11 cellular contexts compared by ENCODE assay signal in the genomic region with DNA sequence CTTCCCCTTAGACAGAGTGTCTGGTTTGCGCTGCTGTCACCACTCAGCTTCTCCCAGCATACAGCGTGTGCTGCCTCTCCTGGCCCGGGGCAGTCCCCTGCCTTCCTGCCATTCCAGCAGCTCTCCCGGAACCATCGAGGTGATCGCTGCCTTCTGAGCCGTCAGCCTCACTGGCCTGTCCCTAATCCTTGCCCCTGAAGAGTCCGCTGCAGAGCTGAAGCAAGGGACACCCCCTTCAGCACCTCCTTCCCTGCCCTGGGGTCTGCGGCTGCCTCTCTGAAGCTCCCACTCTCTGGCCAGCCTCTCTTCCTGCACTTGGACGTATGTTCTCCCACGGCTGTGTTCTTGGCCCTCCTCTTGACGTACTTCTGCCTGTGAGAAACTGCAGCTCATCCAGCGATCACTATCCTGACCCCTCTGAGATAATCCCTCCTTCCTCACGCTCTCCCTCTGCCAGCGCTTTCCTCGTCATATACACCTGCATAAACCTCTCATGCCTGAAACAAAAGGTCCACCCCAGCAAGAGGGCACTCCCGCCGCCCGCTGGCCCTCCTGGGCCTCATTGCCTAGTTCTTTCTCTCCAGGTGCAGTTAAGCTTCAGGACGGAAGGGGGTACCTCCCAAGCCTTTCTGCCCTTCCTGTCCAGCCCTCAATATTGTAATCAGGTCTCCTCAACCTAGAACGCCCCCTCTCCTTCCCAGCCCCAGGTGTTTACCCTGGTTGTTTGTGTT.
A peak's percentile ranks its signal among the peaks of the same experiment; 100 is the strongest.
DNase-seq lines count a peak whose midpoint lies in the region; ATAC-seq and TF ChIP-seq lines count a peak whose summit lies in the region.
"Had no signal": no experiment of that assay in that cellular context is flagged by ENCODE, and none has a peak within 500 bp of the region (broad histone marks: within the 10 kb centered on the region; RNA-seq: fewer than 3 reads in every experiment).

No MANE protein-coding gene starts in this region.

- peak overlapping the region; percentile 34 for H3K27ac Mint-ChIP-seq in T-helper 1 cell treated with Interleukin-12 subunit alpha and Interleukin-12 subunit beta and Interleukin-4 antibody, amounts not matched to agents 30 μg/mL and 1 μg/mL, for 36 hours
- peak overlapping the region; percentile 84 for H3K27ac Mint-ChIP-seq in WTC11
- peak overlapping the region in 9 of 10 donors; percentile 29 to 91 (median 66) for H3K27ac Mint-ChIP-seq in naive thymus-derived CD8-positive, alpha-beta T cell
- H3K27ac Mint-ChIP-seq: stimulated activated naive B cell treated with anti-CD40 and anti-IgM and Interleukin-4, amounts not matched to agents 10 μg/mL and 1 μg/mL and 100 μg/mL, for 72 hours had no signal

- no peak overlapping the region for H3K4me3 Mint-ChIP-seq in T-helper 1 cell treated with Interleukin-12 subunit alpha and Interleukin-12 subunit beta and Interleukin-4 antibody, amounts not matched to agents 30 μg/mL and 1 μg/mL, for 36 hours
- no peak overlapping the region for H3K4me3 Mint-ChIP-seq in WTC11
- H3K4me3 Mint-ChIP-seq in naive thymus-derived CD8-positive, alpha-beta T cell, result peak overlapping the region in 5 of 10 donors; percentile 22 to 54 (median 39)
- H3K4me3 Mint-ChIP-seq: stimulated activated naive B cell treated with anti-CD40 and anti-IgM and Interleukin-4, amounts not matched to agents 10 μg/mL and 1 μg/mL and 100 μg/mL, for 72 hours had no signal

- ATAC-seq in WTC11 (no peak), GM21723 (IDR thresholded peaks at IDR 0.05; ENCODE audit: unreplicated experiment) (no peak), GM21528 (IDR thresholded peaks at IDR 0.05; ENCODE audit: low FRiP score, unreplicated experiment) (no peak)
- ATAC-seq in naive thymus-derived CD8-positive, alpha-beta T cell, result no peak
- ATAC-seq: stimulated activated naive B cell treated with anti-CD40 and anti-IgM and Interleukin-4, amounts not matched to agents 10 μg/mL and 1 μg/mL and 100 μg/mL, for 72 hours had no signal

- POLR2A ChIA-PET in WTC11 (lab: Charles Lee), result interaction anchor here (0.6 to 1.0 kb wide), 2 partner anchors 9 to 223 kb away, joined by 3 read pairs; no protein-coding TSS in a partner anchor
- POLR2A ChIA-PET in naive thymus-derived CD8-positive, alpha-beta T cell (lab: Charles Lee), result interaction anchor here (0.5 to 1.3 kb wide), 4 partner anchors 9 to 406 kb away, joined by 3 to 5 read pairs (median 3); no protein-coding TSS in a partner anchor

- DNase-seq in T-helper 1 cell (no peak), ELF-1 (ENCODE audit: low read depth, low spot score) (peak; percentile 37), WTC11 (ENCODE audit: low spot score) (no peak), SIG-M5 (lab: John Stamatoyannopoulos, UW) (no peak)
- no peak for DNase-seq in naive thymus-derived CD8-positive, alpha-beta T cell
- DNase-seq: ACHN; activated CD8-positive, alpha-beta memory T cell treated with anti-CD3 and anti-CD28 coated beads for 24 hours; stimulated activated naive B cell treated with anti-CD40 and anti-IgM and Interleukin-4, amounts not matched to agents 10 μg/mL and 1 μg/mL and 100 μg/mL, for 72 hours had no signal

- no peak for TF ChIP-seq CTCF in WTC11 (IDR thresholded peaks at IDR 0.05)

- CTCF ChIA-PET in WTC11 (lab: Charles Lee), result interaction anchor here (0.8 to 1.5 kb wide), 4 partner anchors 8 to 128 kb away, joined by 4 to 5 read pairs (median 4); no protein-coding TSS in a partner anchor

- H3K9me3 Mint-ChIP-seq in T-helper 1 cell treated with Interleukin-12 subunit alpha and Interleukin-12 subunit beta and Interleukin-4 antibody, amounts not matched to agents 30 μg/mL and 1 μg/mL, for 36 hours, result no peaks in the 10 kb centered on the region
- no peaks in the 10 kb centered on the region for H3K9me3 Mint-ChIP-seq in WTC11
- H3K9me3 Mint-ChIP-seq in naive thymus-derived CD8-positive, alpha-beta T cell, result no peaks in the 10 kb centered on the region
- H3K9me3 Mint-ChIP-seq: stimulated activated naive B cell treated with anti-CD40 and anti-IgM and Interleukin-4, amounts not matched to agents 10 μg/mL and 1 μg/mL and 100 μg/mL, for 72 hours had no signal

- no peaks in the 10 kb centered on the region for H3K27me3 Mint-ChIP-seq in T-helper 1 cell treated with Interleukin-12 subunit alpha and Interleukin-12 subunit beta and Interleukin-4 antibody, amounts not matched to agents 30 μg/mL and 1 μg/mL, for 36 hours (ENCODE audit: low read depth)
- no peaks in the 10 kb centered on the region for H3K27me3 Mint-ChIP-seq in WTC11 (ENCODE audit: low read depth)
- H3K27me3 Mint-ChIP-seq in naive thymus-derived CD8-positive, alpha-beta T cell, result no peaks in the 10 kb centered on the region
- H3K27me3 Mint-ChIP-seq: stimulated activated naive B cell treated with anti-CD40 and anti-IgM and Interleukin-4, amounts not matched to agents 10 μg/mL and 1 μg/mL and 100 μg/mL, for 72 hours had no signal

- peaks cover 22% of the 10 kb centered on the region for H3K36me3 Mint-ChIP-seq in T-helper 1 cell treated with Interleukin-12 subunit alpha and Interleukin-12 subunit beta and Interleukin-4 antibody, amounts not matched to agents 30 μg/mL and 1 μg/mL, for 36 hours (ENCODE audit: low read depth)
- H3K36me3 Mint-ChIP-seq in WTC11, result no peaks in the 10 kb centered on the region
- peaks cover 0 to 8% (median 0%) of the 10 kb centered on the region in 3 donors for H3K36me3 Mint-ChIP-seq in naive thymus-derived CD8-positive, alpha-beta T cell

- peaks cover 60% of the 10 kb centered on the region for H3K4me1 Mint-ChIP-seq in T-helper 1 cell treated with Interleukin-12 subunit alpha and Interleukin-12 subunit beta and Interleukin-4 antibody, amounts not matched to agents 30 μg/mL and 1 μg/mL, for 36 hours (ENCODE audit: low read depth)
- peaks cover 9% of the 10 kb centered on the region for H3K4me1 Mint-ChIP-seq in WTC11
- peaks cover 31 to 80% (median 57%) of the 10 kb centered on the region in 4 donors for H3K4me1 Mint-ChIP-seq in naive thymus-derived CD8-positive, alpha-beta T cell

TF ChIP-seq in WTC11, 78 proteins besides CTCF, POLR2A, EP300 and RAD21 (continues in another document):
- TF ChIP-seq GRHL2 (CRISPR knock-in tag; IDR thresholded peaks at IDR 0.05; ENCODE audit: insufficient replicate concordance, severe bottlenecking) (no peak), ELF4 (CRISPR knock-in tag; IDR thresholded peaks at IDR 0.05; ENCODE audit: low read depth) (no peak), ZNF396 (CRISPR knock-in tag; IDR thresholded peaks at IDR 0.05; ENCODE audit: borderline replicate concordance) (no peak), ZNF263 (CRISPR knock-in tag; IDR thresholded peaks at IDR 0.05; ENCODE audit: low read depth) (no peak), NR3C1 (CRISPR knock-in tag; conservative IDR thresholded peaks at IDR 0.05; ENCODE audit: low read depth) (no peak), FOXP1 (CRISPR knock-in tag; IDR thresholded peaks at IDR 0.05; ENCODE audit: borderline replicate concordance) (no peak)
- TF ChIP-seq, protein P1, sequence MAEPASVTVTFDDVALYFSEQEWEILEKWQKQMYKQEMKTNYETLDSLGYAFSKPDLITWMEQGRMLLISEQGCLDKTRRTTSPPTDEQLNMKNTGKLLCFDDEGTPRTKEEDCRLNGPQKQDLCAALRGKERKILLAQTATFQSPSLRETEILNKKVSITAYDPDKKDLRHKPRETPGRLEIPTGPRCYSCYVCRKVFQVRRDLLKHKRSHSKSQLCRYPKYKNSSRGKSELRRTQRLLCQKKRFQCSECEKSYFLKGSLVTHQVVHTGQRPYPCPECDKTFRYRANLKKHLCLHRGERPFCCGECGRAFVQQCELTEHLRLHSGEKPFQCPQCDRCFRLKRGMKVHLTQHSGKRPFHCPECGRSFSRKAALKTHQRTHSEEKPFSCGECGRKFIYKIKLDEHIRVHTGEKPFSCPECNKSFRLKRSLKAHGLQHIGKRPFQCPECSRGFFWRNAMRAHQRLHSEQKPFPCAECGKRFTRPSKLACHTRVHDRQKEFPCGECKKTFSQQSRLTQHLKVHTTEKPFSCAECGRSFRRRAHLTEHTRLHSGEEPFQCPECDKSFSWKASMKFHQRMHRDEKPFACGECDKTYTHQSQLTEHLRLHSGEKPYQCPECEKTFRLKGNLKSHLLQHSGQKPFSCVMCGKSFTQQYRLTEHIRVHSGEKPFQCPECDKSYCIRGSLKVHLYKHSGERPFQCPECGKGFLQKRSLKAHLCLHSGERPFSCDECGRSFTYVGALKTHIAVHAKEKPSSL (CRISPR knock-in tag; conservative IDR thresholded peaks at IDR 0.05), result no peak
- TF ChIP-seq, protein P2, sequence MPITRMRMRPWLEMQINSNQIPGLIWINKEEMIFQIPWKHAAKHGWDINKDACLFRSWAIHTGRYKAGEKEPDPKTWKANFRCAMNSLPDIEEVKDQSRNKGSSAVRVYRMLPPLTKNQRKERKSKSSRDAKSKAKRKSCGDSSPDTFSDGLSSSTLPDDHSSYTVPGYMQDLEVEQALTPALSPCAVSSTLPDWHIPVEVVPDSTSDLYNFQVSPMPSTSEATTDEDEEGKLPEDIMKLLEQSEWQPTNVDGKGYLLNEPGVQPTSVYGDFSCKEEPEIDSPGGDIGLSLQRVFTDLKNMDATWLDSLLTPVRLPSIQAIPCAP (CRISPR knock-in tag; IDR thresholded peaks at IDR 0.05), result no peak

Comparison
In these comparisons a context has a peak if more than half of its experiments do, and no peak if none do; other contexts are left out.
1. H3K27ac Mint-ChIP-seq: peak in every context shown above with its lines; median percentile 84 in WTC11; 66 in naive thymus-derived CD8-positive, alpha-beta T cell; 34 in T-helper 1 cell treated with Interleukin-12 subunit alpha and Interleukin-12 subunit beta and Interleukin-4 antibody, amounts not matched to agents 30 μg/mL and 1 μg/mL, for 36 hours.